In genomic region chr4:185227713-185228278, GRCh38 we compare ENCODE assay signal across 20 cellular contexts. TPM values are rescaled to one million over a fixed set of nuclear protein-coding genes. Genes with fewer than 3 reads are reported as not detected.
A peak's percentile ranks its signal among the peaks of the same experiment; 100 is the strongest.
DNase-seq lines count a peak whose midpoint lies in the region; ATAC-seq and TF ChIP-seq lines count a peak whose summit lies in the region.
"Had no signal": no experiment of that assay in that cellular context is flagged by ENCODE, and none has a peak within 500 bp of the region (broad histone marks: within the 10 kb centered on the region; RNA-seq: fewer than 3 reads in every experiment).

No MANE protein-coding gene starts in this region.

- H3K4me3 ChIP-seq in trophoblast cell (ENCODE audit: low read depth, low read length) (no peak overlapping the region), aorta (ENCODE audit: low read length in 2 of 2) (no peak overlapping the region), stomach (no peak overlapping the region)
- H3K4me3 ChIP-seq: A549, GM23248, SJSA1 had no signal

- no peak overlapping the region for H2BK12ac ChIP-seq in trophoblast cell (ENCODE audit: low read length)

- no peak overlapping the region for H4K8ac ChIP-seq in trophoblast cell (ENCODE audit: low read depth, low read length)

- TF ChIP-seq CTCF in stomach (IDR thresholded peaks at IDR 0.05): no peak

- no peak overlapping the region for H2BK120ac ChIP-seq in trophoblast cell (ENCODE audit: insufficient read depth, low read length, poor library complexity)

- TF ChIP-seq POLR2A in stomach (IDR thresholded peaks at IDR 0.05): no peak

- H4K91ac ChIP-seq in trophoblast cell (ENCODE audit: low read depth, low read length): no peak overlapping the region

- no CpG with 5 or more reads among the region's 9 CpGs for WGBS in trophoblast cell (ENCODE audit: extremely low coverage, insufficient coverage, insufficient read length)
- WGBS in aorta, 2 donors: 23 to 25% methylated on average over 9 of the region's 9 CpGs
- 79 to 90% (median 85%) methylated on average over 9 of the region's 9 CpGs for WGBS in stomach, 5 donors

- H3K4me1 ChIP-seq in trophoblast cell (ENCODE audit: control insufficient read depth in 1 of 2, insufficient read depth in 2 of 2, low read length in 2 of 2) (peaks cover 0 to 4% of the 10 kb centered on the region in 2 experiments), aorta (ENCODE audit: control insufficient read depth in 1 of 2, insufficient read depth in 2 of 2, low read length in 2 of 2) (peaks cover 4 to 8% of the 10 kb centered on the region in 2 donors), stomach (peaks cover 0 to 18% (median 7%) of the 10 kb centered on the region in 4 donors)
- H3K4me1 ChIP-seq: A549, Caco-2, SJSA1 had no signal

- no peaks in the 10 kb centered on the region for H3K79me2 ChIP-seq in trophoblast cell (ENCODE audit: control insufficient read depth, insufficient read depth, low read length, poor library complexity)

- no peak overlapping the region for H3K18ac ChIP-seq in trophoblast cell (ENCODE audit: low read length)

- H3K4me2 ChIP-seq in trophoblast cell (ENCODE audit: low read length): no peak overlapping the region
- H3K4me2 ChIP-seq: A549 had no signal

- H3K14ac ChIP-seq in trophoblast cell (ENCODE audit: low read length): no peak overlapping the region

- no peak overlapping the region for H2AK5ac ChIP-seq in trophoblast cell (ENCODE audit: low read length)

- intact Hi-C loops in left ventricle myocardium superior (cut with micrococcal nuclease): no loop called here
- intact Hi-C loops in Right ventricle myocardium inferior (cut with DNase I): no loop called here
- intact Hi-C loops in aorta (cut with DNase I): no loop called here
- intact Hi-C loops in stomach (cut with DNase I; ENCODE audit: low total_unique reads): no loop called here

- H2AFZ ChIP-seq in trophoblast cell (ENCODE audit: insufficient read depth, low read length, poor library complexity): no peak overlapping the region
- H2AFZ ChIP-seq: GM23248 had no signal

- no peak for DNase-seq in left ventricle myocardium superior
- DNase-seq in Right ventricle myocardium inferior (ENCODE audit: missing footprints): no peak
- peak; percentile 56 for DNase-seq in cerebellar cortex (ENCODE audit: low spot score)
- no peak for DNase-seq in trophoblast cell
- DNase-seq in aorta: no peak
- no peak for DNase-seq in HUDEP-2 (lab: John Stamatoyannopoulos, UW; ENCODE audit: unreplicated experiment in 76 of 76)
- DNase-seq in stomach: no peak
- no peak for DNase-seq in RPMI8226
- DNase-seq: CD4-positive, alpha-beta T cell; GDM1; NCI-H1105 treated with DMSO at 0.1 percent for 48 hours; NCI-H1694 treated with DMSO at 0.1 percent for 48 hours; NCI-H226; NCI-H524 treated with DMSO at 0.1 percent for 48 hours; PC-3 had no signal

- no peaks in the 10 kb centered on the region for H3K79me1 ChIP-seq in trophoblast cell (ENCODE audit: low read length)

- H2BK5ac ChIP-seq in trophoblast cell (ENCODE audit: low read depth, low read length, poor library complexity): no peak overlapping the region

- H3K36me3 ChIP-seq in trophoblast cell (ENCODE audit: control insufficient read depth in 1 of 2, insufficient read depth in 2 of 2, low read length in 2 of 2): no peaks in the 10 kb centered on the region
- no peaks in the 10 kb centered on the region for H3K36me3 ChIP-seq in aorta (ENCODE audit: control insufficient read depth in 1 of 2, insufficient read depth in 2 of 2, low read length in 1 of 2)
- no peaks in the 10 kb centered on the region for H3K36me3 ChIP-seq in stomach
- H3K36me3 ChIP-seq: SJSA1 had no signal

- H3K4ac ChIP-seq in trophoblast cell (ENCODE audit: low read depth, low read length): no peak overlapping the region

- no peak overlapping the region for H4K12ac ChIP-seq in trophoblast cell (ENCODE audit: low read depth, low read length)

- H3K9me3 ChIP-seq in trophoblast cell (ENCODE audit: insufficient read depth, low read depth, low read length) (no peaks in the 10 kb centered on the region), aorta (ENCODE audit: control insufficient read depth, low read length) (no peaks in the 10 kb centered on the region), stomach (no peaks in the 10 kb centered on the region)
- H3K9me3 ChIP-seq: A549, Caco-2, SJSA1 had no signal

- ATAC-seq in left ventricle myocardium superior (peak; percentile 25), Right ventricle myocardium inferior (no peak), aorta (ENCODE audit: low FRiP score) (peak; percentile 49)
- ATAC-seq: PC-3 had no signal

- H3K27me3 ChIP-seq in trophoblast cell (ENCODE audit: insufficient read depth, low read length): no peaks in the 10 kb centered on the region
- no peaks in the 10 kb centered on the region for H3K27me3 ChIP-seq in aorta (ENCODE audit: control insufficient read depth in 1 of 2, insufficient read depth in 2 of 2, low read length in 1 of 2)
- H3K27me3 ChIP-seq in stomach: no peaks in the 10 kb centered on the region
- H3K27me3 ChIP-seq: SJSA1 had no signal

- peak overlapping the region; percentile 34 for H3K23ac ChIP-seq in trophoblast cell (ENCODE audit: low read length)

- H3K9ac ChIP-seq in trophoblast cell (ENCODE audit: low read length): no peak overlapping the region
- H3K9ac ChIP-seq: GM23248 had no signal

- H3K27ac ChIP-seq in trophoblast cell (ENCODE audit: low read depth, low read length): no peak overlapping the region
- peak overlapping the region in 1 of 2 donors; percentile 84 for H3K27ac ChIP-seq in aorta (ENCODE audit: low read depth in 1 of 2, low read length in 2 of 2)
- peak overlapping the region in 1 of 5 donors; percentile 16 for H3K27ac ChIP-seq in stomach
- H3K27ac ChIP-seq: A549, GM23248, RWPE1, SJSA1 had no signal

- TF ChIP-seq EP300 in stomach (IDR thresholded peaks at IDR 0.05): no peak

RNA-seq across cellular contexts. Expression of gene SNX25, which starts 18.4 kb away (rescaled TPM):
- total RNA-seq in left ventricle myocardium superior (10.0 TPM), Right ventricle myocardium inferior (10.9 TPM), aorta (10 to 100 TPM; 36.2 to 44.7 TPM), stomach (10 to 100 TPM in 4 of 5 donors, 1 to 10 TPM in 1; 4.1 to 36.8 (median 26.4) TPM)
- 11.4 TPM in 2 replicates for polyA plus RNA-seq in trophoblast cell (2013)
- polyA plus RNA-seq in aorta (10 to 100 TPM in 1 of 2 donors, 1 to 10 TPM in 1; 8.6 to 12.7 TPM), stomach (1 to 10 TPM; 2.6 to 4.7 (median 3.2) TPM)

RNA-seq across cellular contexts. Expression of gene CFAP97, which starts 24.0 kb away (rescaled TPM):
- 9.8 TPM for total RNA-seq in left ventricle myocardium superior
- 11.3 TPM for total RNA-seq in Right ventricle myocardium inferior
- polyA plus RNA-seq in trophoblast cell (2013): 16.6 and 17.3 TPM in 2 replicates
- 10 to 100 TPM; 49.8 to 58.4 TPM for total RNA-seq in aorta
- polyA plus RNA-seq in aorta: 10 to 100 TPM; 16.6 to 24.0 TPM
- 10 to 100 TPM in 4 of 5 donors, 1 to 10 TPM in 1; 8.7 to 39.8 (median 22.5) TPM for total RNA-seq in stomach
- polyA plus RNA-seq in stomach: 10 to 100 TPM in 1 of 3 donors, 1 to 10 TPM in 2; 4.8 to 11.0 (median 8.8) TPM
